ENCODE assay signal across 8 cellular contexts in genomic region chr4:124903995-124904722, GRCh38.
DNase-seq lines count a peak whose midpoint lies in the region; TF ChIP-seq lines count a peak whose summit lies in the region.

No MANE protein-coding gene starts in this region.

- H3K27me3 Mint-ChIP-seq in nephron progenitor cell (ENCODE audit: low read depth, poor library complexity) = no peaks in the 10 kb centered on the region

- no peak overlapping the region for H3K4me3 Mint-ChIP-seq in nephron progenitor cell

- H3K36me3 Mint-ChIP-seq in nephron progenitor cell (ENCODE audit: low read depth) = no peaks in the 10 kb centered on the region

- H3K27ac Mint-ChIP-seq in nephron progenitor cell = peak overlapping the region; percentile 93

- no peaks in the 10 kb centered on the region for H3K9me3 Mint-ChIP-seq in nephron progenitor cell

- peaks cover 60% of the 10 kb centered on the region for H3K4me1 Mint-ChIP-seq in nephron progenitor cell

- no peak for TF ChIP-seq CTCF in nephron progenitor cell (IDR thresholded peaks at IDR 0.05)

- DNase-seq in D341Med (ENCODE audit: low spot score) = peak; percentile 17
- peak; percentile 9 for DNase-seq in NCI-H2107 (lab: John Stamatoyannopoulos, UW)
- DNase-seq in dermis blood vessel endothelial cell = peak; percentile 58
- DNase-seq in nephron progenitor cell = peak; percentile 33
- no peak for DNase-seq in ecto neural progenitor cell (ENCODE audit: low spot score)
- DNase-seq in COLO829 (ENCODE audit: low spot score) = no peak
- no peak for DNase-seq in islet precursor cell
- no peak for DNase-seq in Ammon's horn (ENCODE audit: low spot score)

Comparison
In these comparisons a context has a peak if more than half of its experiments do, and no peak if none do; other contexts are left out.
1. DNase-seq: peak in D341Med (single experiment), NCI-H2107 (single experiment), dermis blood vessel endothelial cell (single experiment) and nephron progenitor cell (single experiment); none in ecto neural progenitor cell (single experiment), COLO829 (single experiment), islet precursor cell (single experiment) and Ammon's horn (single experiment).